ENCODE assay signal across 22 cellular contexts in the genomic region with DNA sequence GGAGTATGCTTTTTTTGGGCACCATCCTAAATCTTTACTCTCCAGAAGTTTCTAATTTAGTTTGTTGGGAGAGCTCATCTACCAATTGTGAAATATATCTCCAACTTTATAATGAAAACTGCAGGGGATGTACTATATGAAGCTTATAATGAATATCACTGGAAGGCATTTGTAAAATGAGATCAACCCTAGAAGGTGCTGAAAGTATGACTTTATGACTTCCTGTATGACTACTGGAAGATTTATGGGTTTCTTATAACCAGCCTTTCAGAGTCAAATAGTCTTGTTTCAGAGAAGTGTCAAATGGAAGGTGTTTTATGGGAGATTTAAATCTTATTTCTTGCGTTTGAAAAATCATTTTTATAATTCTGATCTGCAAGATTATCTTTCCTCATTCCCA.
DNase-seq lines count a peak whose midpoint lies in the region; ATAC-seq, FAIRE-seq and TF ChIP-seq lines count a peak whose summit lies in the region.
"Had no signal": no experiment of that assay in that cellular context is flagged by ENCODE, and none has a peak within 500 bp of the region (broad histone marks: within the 10 kb centered on the region; RNA-seq: fewer than 3 reads in every experiment).

No MANE protein-coding gene starts in this region.

- no peak for ATAC-seq in K562
- ATAC-seq in naive thymus-derived CD8-positive, alpha-beta T cell: no peak
- ATAC-seq: Right ventricle myocardium inferior had no signal

- 13% methylated on average over 1 of the region's 1 CpG for WGBS in K562 (ENCODE audit: insufficient coverage, low coverage, missing lambda C conversion rate)

- peaks cover 0 to 4% (median 3%) of the 10 kb centered on the region in 3 donors for H3K36me3 Mint-ChIP-seq in naive thymus-derived CD8-positive, alpha-beta T cell

- H3K9ac ChIP-seq in Loucy (ENCODE audit: low read depth, low read length, poor library complexity, severe bottlenecking) (no peak overlapping the region), K562 (ENCODE audit: insufficient read depth in 1 of 2, low read depth in 2 of 2, low read length in 2 of 2) (no peak overlapping the region)
- H3K9ac ChIP-seq: BLaER1, KMS-11 had no signal

- no peak overlapping the region for H3K27ac ChIP-seq in HEK293 (ENCODE audit: extremely low read depth, low read depth, low read length)
- H3K27ac ChIP-seq in K562 (ENCODE audit: extremely low read depth, low read depth, low read length): no peak overlapping the region
- H3K27ac ChIP-seq: BLaER1, KMS-11 had no signal

- TF ChIP-seq EP300 in K562 (IDR thresholded peaks at IDR 0.05; ENCODE audit: low read length): no peak

- H3K9me3 Mint-ChIP-seq in naive thymus-derived CD8-positive, alpha-beta T cell: peaks cover 0 to 5% (median 0%) of the 10 kb centered on the region in 9 donors

- no peaks in the 10 kb centered on the region for H3K9me2 ChIP-seq in Loucy (replicated peaks; ENCODE audit: low read depth, low read length)

- no peak overlapping the region for H3K4me3 Mint-ChIP-seq in naive thymus-derived CD8-positive, alpha-beta T cell
- H3K4me3 Mint-ChIP-seq: CD4-positive, alpha-beta T cell had no signal

- H3K79me2 ChIP-seq in Loucy (ENCODE audit: insufficient read depth, low read length) (no peaks in the 10 kb centered on the region), K562 (ENCODE audit: control insufficient read depth, insufficient read depth, low read length) (no peaks in the 10 kb centered on the region)

- no peak overlapping the region for H3K4me3 ChIP-seq in HEK293 (ENCODE audit: low read depth, low read length)
- H3K4me3 ChIP-seq in Loucy (ENCODE audit: low read length, poor library complexity, severe bottlenecking): peak overlapping the region; percentile 35
- no peak overlapping the region for H3K4me3 ChIP-seq in K562
- H3K4me3 ChIP-seq in skeletal muscle cell (ENCODE audit: low read depth, low read length): no peak overlapping the region
- H3K4me3 ChIP-seq: BLaER1 had no signal

- no peak overlapping the region for H2AFZ ChIP-seq in Loucy (ENCODE audit: low read length)
- H2AFZ ChIP-seq in K562 (ENCODE audit: low read depth, low read length): no peak overlapping the region

- no peak for TF ChIP-seq RAD21 in K562 (CRISPR knock-in tag; conservative IDR thresholded peaks at IDR 0.05 in 1 of 2, IDR thresholded peaks at IDR 0.05 in 1 of 2)

- peaks cover 0 to 3% (median 2%) of the 10 kb centered on the region in 5 donors for H3K27me3 Mint-ChIP-seq in naive thymus-derived CD8-positive, alpha-beta T cell
- H3K27me3 Mint-ChIP-seq: CD4-positive, alpha-beta T cell had no signal

- no peak for TF ChIP-seq POLR2A in K562 (conservative IDR thresholded peaks at IDR 0.05)

- H3K4me1 ChIP-seq in HEK293 (ENCODE audit: control insufficient read depth, insufficient read depth, low read length) (peaks cover 6% of the 10 kb centered on the region; the same call in 1 of the 2 replicates), Loucy (ENCODE audit: insufficient read depth, low read length, poor library complexity, severe bottlenecking) (peaks cover 31% of the 10 kb centered on the region), K562 (replicated peaks in 1 of 2; ENCODE audit: control insufficient read depth in 2 of 2, insufficient read depth in 2 of 2, low read length in 2 of 2) (no peaks in the 10 kb centered on the region)
- H3K4me1 ChIP-seq: BLaER1 had no signal

- H3K9me1 ChIP-seq in K562 (ENCODE audit: control insufficient read depth, insufficient read depth, low read length): no peaks in the 10 kb centered on the region

- no TSS peak for BruUV-seq in K562 (replicated peaks; lab: Mats Ljungman, UMichigan)

- H3K36me3 ChIP-seq in HEK293 (ENCODE audit: control insufficient read depth in 2 of 2, insufficient read depth in 1 of 2, low read length in 2 of 2) (no peaks in the 10 kb centered on the region), Loucy (ENCODE audit: insufficient read depth, low read length) (no peaks in the 10 kb centered on the region), K562 (ENCODE audit: control insufficient read depth, insufficient read depth, low read length) (no peaks in the 10 kb centered on the region)
- H3K36me3 ChIP-seq: BLaER1 had no signal

- H3K27me3 ChIP-seq in Loucy (ENCODE audit: insufficient read depth, low read length, poor library complexity, severe bottlenecking) (no peaks in the 10 kb centered on the region), K562 (ENCODE audit: control insufficient read depth in 2 of 2, insufficient read depth in 2 of 2, low read length in 2 of 2) (no peaks in the 10 kb centered on the region)
- H3K27me3 ChIP-seq: BLaER1 had no signal

- peaks cover 2% of the 10 kb centered on the region; the same call in 1 of the 2 replicates for H3F3A ChIP-seq in Loucy (ENCODE audit: low read depth)

- H3K27ac Mint-ChIP-seq in naive thymus-derived CD8-positive, alpha-beta T cell: no peak overlapping the region
- H3K27ac Mint-ChIP-seq: CD4-positive, alpha-beta T cell had no signal

- H3K4me2 ChIP-seq in Loucy (ENCODE audit: low read depth, low read length, poor library complexity, severe bottlenecking) (peak overlapping the region; percentile 54), K562 (ENCODE audit: insufficient read depth, low read length) (no peak overlapping the region)
- H3K4me2 ChIP-seq: BLaER1, KMS-11 had no signal

- DNase-seq in K562 (ENCODE audit: extremely low read depth in 1 of 4, low spot score in 3 of 4) (no peak), skeletal muscle cell (ENCODE audit: low read depth) (peak; percentile 2), NCI-H1694 (lab: John Stamatoyannopoulos, UW) (no peak)
- no peak for DNase-seq in naive thymus-derived CD8-positive, alpha-beta T cell
- no peak for DNase-seq in activated CD8-positive, alpha-beta memory T cell treated with anti-CD3 and anti-CD28 coated beads for 24 hours
- DNase-seq: ACHN; CD4-positive, alpha-beta T cell; COR-L47; DMS79; H7; NCI-H1048; NCI-H1436; NCI-H1930; NCI-H2227 treated with DMSO at 0.1 percent for 48 hours; NCI-H510A; SW 1271 had no signal

- H3K4me1 Mint-ChIP-seq in naive thymus-derived CD8-positive, alpha-beta T cell: no peaks in the 10 kb centered on the region

- TF ChIP-seq CTCF in HEK293 (tag by site-specific recombination; IDR thresholded peaks at IDR 0.05): no peak
- TF ChIP-seq CTCF in Loucy (conservative IDR thresholded peaks at IDR 0.05; ENCODE audit: low read length): no peak
- TF ChIP-seq CTCF in K562 (IDR thresholded peaks at IDR 0.05 in 2 of 3, conservative IDR thresholded peaks at IDR 0.05 in 1 of 3; ENCODE audit: insufficient read depth in 2 of 3, low read depth in 1 of 3, low read length in 3 of 3): no peak

- no peaks in the 10 kb centered on the region for H4K20me1 ChIP-seq in Loucy (ENCODE audit: insufficient read depth, low read length, poor library complexity, severe bottlenecking)
- no peaks in the 10 kb centered on the region for H4K20me1 ChIP-seq in K562 (replicated peaks; ENCODE audit: control insufficient read depth, insufficient read depth, low read length)
- H4K20me1 ChIP-seq: BLaER1 had no signal

- in situ Hi-C loops in K562 (cut with MboI): no loop called here

- intact Hi-C loops in K562 (cut with micrococcal nuclease): no loop called here

- FAIRE-seq in K562 (lab: Jason Lieb, UNC): no peak
- FAIRE-seq: RCC 7860 had no signal

- H3K9me3 ChIP-seq in HEK293 (ENCODE audit: control insufficient read depth, insufficient read depth, low read depth, low read length) (no peaks in the 10 kb centered on the region), Loucy (ENCODE audit: insufficient read depth, low read depth, low read length) (no peaks in the 10 kb centered on the region), K562 (replicated peaks; ENCODE audit: control insufficient read depth, insufficient read depth, low read depth, low read length) (no peaks in the 10 kb centered on the region; the same call in 1 of the 2 replicates)
- H3K9me3 ChIP-seq: BLaER1 had no signal

- POLR2A ChIA-PET in HEK293 (lab: Yijun Ruan, JAX) (no interaction called here), K562 (lab: Yijun Ruan, JAX) (no interaction called here)
- POLR2A ChIA-PET in naive thymus-derived CD8-positive, alpha-beta T cell (lab: Charles Lee): interaction anchor here (0.5 kb wide), 1 partner anchor 12 kb away, joined by 4 read pairs; no protein-coding TSS in a partner anchor

- CTCF ChIA-PET in HEK293 (lab: Yijun Ruan, JAX): interaction anchor here (0.7 kb wide), 1 partner anchor 363 kb away, joined by 4 read pairs; no protein-coding TSS in a partner anchor
- CTCF ChIA-PET in K562 (lab: Yijun Ruan, JAX; ENCODE audit: low intra/inter-chr PET ratio): no interaction called here

TF ChIP-seq in HEK293, 187 proteins besides CTCF, POLR2A, EP300 and RAD21 (continues in another document):
- TF ChIP-seq, protein P1, sequence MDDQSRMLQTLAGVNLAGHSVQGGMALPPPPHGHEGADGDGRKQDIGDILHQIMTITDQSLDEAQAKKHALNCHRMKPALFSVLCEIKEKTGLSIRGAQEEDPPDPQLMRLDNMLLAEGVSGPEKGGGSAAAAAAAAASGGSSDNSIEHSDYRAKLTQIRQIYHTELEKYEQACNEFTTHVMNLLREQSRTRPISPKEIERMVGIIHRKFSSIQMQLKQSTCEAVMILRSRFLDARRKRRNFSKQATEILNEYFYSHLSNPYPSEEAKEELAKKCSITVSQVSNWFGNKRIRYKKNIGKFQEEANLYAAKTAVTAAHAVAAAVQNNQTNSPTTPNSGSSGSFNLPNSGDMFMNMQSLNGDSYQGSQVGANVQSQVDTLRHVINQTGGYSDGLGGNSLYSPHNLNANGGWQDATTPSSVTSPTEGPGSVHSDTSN (CRISPR knock-in tag; IDR thresholded peaks at IDR 0.05): no peak
- no peak for TF ChIP-seq ZNF529 (tag by site-specific recombination; IDR thresholded peaks at IDR 0.05; ENCODE audit: insufficient replicate concordance)
- TF ChIP-seq ZNF221 (tag by site-specific recombination; IDR thresholded peaks at IDR 0.05; ENCODE audit: borderline replicate concordance): no peak
- 0 out of 2 replicates have a peak, but pooled peaks have one; percentile 19 for TF ChIP-seq OSR2 (tag by site-specific recombination; IDR thresholded peaks at IDR 0.05)

TF ChIP-seq in K562, 482 proteins besides CTCF, POLR2A, EP300 and RAD21 (continues in another document):
- TF ChIP-seq MEIS2 (IDR thresholded peaks at IDR 0.05; ENCODE audit: partially characterized antibody): peak; percentile 75
